Comparison of ENCODE assay signal across 8 cellular contexts in the genomic region with DNA sequence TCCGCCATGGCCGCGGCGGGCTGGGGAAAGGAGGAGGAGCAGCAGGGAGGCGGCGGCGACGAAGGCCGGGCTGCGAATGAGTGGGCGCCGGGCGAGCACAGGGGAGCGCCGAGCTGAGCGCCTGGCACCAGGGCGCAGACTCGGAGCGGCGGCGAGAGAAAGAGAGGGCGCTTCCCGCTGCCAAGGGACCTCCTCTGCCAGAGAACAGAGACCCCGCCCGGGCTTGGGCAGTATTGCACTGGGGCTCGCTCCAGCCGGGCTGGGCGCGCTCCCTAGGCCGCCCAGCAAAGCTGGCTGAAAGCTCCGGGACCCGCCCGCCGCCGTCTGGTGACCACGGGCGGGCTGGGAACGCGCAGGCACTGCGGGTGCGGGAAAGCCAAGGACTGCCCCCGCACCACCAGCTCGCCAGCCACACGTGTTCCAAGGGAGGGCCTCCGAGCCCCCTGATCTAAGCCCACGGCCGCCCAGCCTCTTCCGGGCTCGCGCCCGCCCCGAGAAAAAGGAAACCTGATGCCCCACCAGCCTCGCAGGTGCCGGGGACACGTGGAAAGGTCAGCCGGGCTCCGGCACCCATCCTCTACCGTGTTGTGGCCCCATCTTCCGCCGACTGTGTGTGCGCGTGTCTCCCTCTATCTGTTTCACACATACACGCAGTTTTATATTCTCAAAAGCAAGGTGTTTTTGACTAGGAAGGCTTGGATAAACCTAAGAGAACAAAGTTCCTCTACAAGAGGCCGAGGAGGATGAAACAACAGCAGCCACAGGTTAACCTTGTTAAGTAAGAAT. TPM values are rescaled to one million over a fixed set of nuclear protein-coding genes. Genes with fewer than 3 reads are reported as not detected.
A peak's percentile ranks its signal among the peaks of the same experiment; 100 is the strongest.
DNase-seq lines count a peak whose midpoint lies in the region; ATAC-seq and TF ChIP-seq lines count a peak whose summit lies in the region.

A gene (minus strand): TSS at position 140 of the 786 bp plus-strand sequence. CDS start 132 bp downstream, at position 8.

- H3K27ac Mint-ChIP-seq in activated naive CD4-positive, alpha-beta T cell treated with anti-CD3 and anti-CD28 coated beads, Interleukin-2, amount 50 U/mL, for 72 hours = peak within 1 kb of the TSS; percentile 99

- no peak for TF ChIP-seq EP300 in ovary (IDR thresholded peaks at IDR 0.05)

- DNase-seq in NCI-H1092 (lab: John Stamatoyannopoulos, UW) = peak; percentile 87
- peak; percentile 90 to 93 for DNase-seq in activated naive CD4-positive, alpha-beta T cell treated with anti-CD3 and anti-CD28 coated beads, Interleukin-2, amount 50 U/mL, for 72 hours (ENCODE audit: low spot score in 2 of 2)
- DNase-seq in glomerular visceral epithelial cell (ENCODE audit: extremely low spot score) = peak; percentile 94
- peak; percentile 89 to 94 (median 92) for DNase-seq in ovary
- DNase-seq in thyroid gland = peak; percentile 96

- WGBS in ovary, 3 donors = 0% methylated on average over 32 to 64 of the region's 64 CpGs
- 1 to 2% methylated on average over 13 to 19 of the region's 64 CpGs for WGBS in thyroid gland, 2 donors

- H3K4me1 ChIP-seq in ovary (ENCODE audit: insufficient read depth) (peaks cover 13% of the 10 kb centered on the region), thyroid gland (peaks cover 21 to 27% of the 10 kb centered on the region in 2 donors)

- H3K4me3 ChIP-seq in ovary = peak within 1 kb of the TSS; percentile 95
- peak within 1 kb of the TSS; percentile 43 to 91 (median 71) for H3K4me3 ChIP-seq in thyroid gland (replicated peaks in 1 of 3)

- no peaks in the 10 kb centered on the region for H3K9me3 ChIP-seq in ovary
- no peaks in the 10 kb centered on the region for H3K9me3 ChIP-seq in thyroid gland

- TF ChIP-seq POLR2A in GM10847 (IDR thresholded peaks at IDR 0.05; ENCODE audit: extremely low read depth, insufficient read length) (peak; percentile 79), ovary (IDR thresholded peaks at IDR 0.05) (peak; percentile 37), thyroid gland (IDR thresholded peaks at IDR 0.05) (peak; percentile 79 to 97)

- ATAC-seq in HG02610 (IDR thresholded peaks at IDR 0.05; ENCODE audit: unreplicated experiment) (peak; percentile 81), SK-N-SH treated with all-trans-retinoic acid at 6 μM for 48 hours (peak; percentile 95)
- peak; percentile 71 to 80 for ATAC-seq in activated naive CD4-positive, alpha-beta T cell treated with anti-CD3 and anti-CD28 coated beads, Interleukin-2, amount 50 U/mL, for 72 hours

- H3K27me3 ChIP-seq in ovary (no peaks in the 10 kb centered on the region), thyroid gland (no peaks in the 10 kb centered on the region)

- H3K36me3 ChIP-seq in ovary = no peaks in the 10 kb centered on the region
- H3K36me3 ChIP-seq in thyroid gland = no peaks in the 10 kb centered on the region

- intact Hi-C loops in ovary (cut with DNase I) = loop anchor here in 3 of 4 donors (5.0 to 10.0 kb wide), 4 partner anchors 52 to 282 kb away; no protein-coding TSS in a partner anchor
- intact Hi-C loops in thyroid gland (cut with DNase I) = loop anchor here (10.0 kb wide), 1 partner anchor 282 kb away; no protein-coding TSS in a partner anchor

- H3K27ac ChIP-seq in ovary = peak within 1 kb of the TSS; percentile 67 to 93
- peak within 1 kb of the TSS; percentile 97 for H3K27ac ChIP-seq in thyroid gland

- TF ChIP-seq CTCF in ovary (IDR thresholded peaks at IDR 0.05) = peak; percentile 66 to 86 (median 85)
- TF ChIP-seq CTCF in thyroid gland (IDR thresholded peaks at IDR 0.05) = peak; percentile 49 to 91 (median 78)

- H3K9me3 Mint-ChIP-seq in activated naive CD4-positive, alpha-beta T cell treated with anti-CD3 and anti-CD28 coated beads, Interleukin-2, amount 50 U/mL, for 72 hours = no peaks in the 10 kb centered on the region

- peaks cover 27 to 35% of the 10 kb centered on the region in 2 donors for H3K36me3 Mint-ChIP-seq in activated naive CD4-positive, alpha-beta T cell treated with anti-CD3 and anti-CD28 coated beads, Interleukin-2, amount 50 U/mL, for 72 hours

TF ChIP-seq in SK-N-SH treated with all-trans-retinoic acid at 6 μM for 48 hours, 23 proteins besides CTCF, POLR2A, EP300 and RAD21:
- TF ChIP-seq ZFP3 (CRISPR knock-in tag; IDR thresholded peaks at IDR 0.05) (peak; percentile 71; the same call in 1 of the 2 replicates), CSDC2 (CRISPR knock-in tag; IDR thresholded peaks at IDR 0.05) (peak; percentile 60; the same call in 1 of the 2 replicates), ZNF8 (CRISPR knock-in tag; IDR thresholded peaks at IDR 0.05) (no peak), GLIS3 (CRISPR knock-in tag; IDR thresholded peaks at IDR 0.05) (0 out of 2 replicates have a peak, but pooled peaks have one; percentile 15), TCF4 (CRISPR knock-in tag; IDR thresholded peaks at IDR 0.05; ENCODE audit: borderline replicate concordance) (0 out of 2 replicates have a peak, but pooled peaks have one; percentile 32), SNAI2 (CRISPR knock-in tag; IDR thresholded peaks at IDR 0.05) (no peak)
- TF ChIP-seq, protein P1, sequence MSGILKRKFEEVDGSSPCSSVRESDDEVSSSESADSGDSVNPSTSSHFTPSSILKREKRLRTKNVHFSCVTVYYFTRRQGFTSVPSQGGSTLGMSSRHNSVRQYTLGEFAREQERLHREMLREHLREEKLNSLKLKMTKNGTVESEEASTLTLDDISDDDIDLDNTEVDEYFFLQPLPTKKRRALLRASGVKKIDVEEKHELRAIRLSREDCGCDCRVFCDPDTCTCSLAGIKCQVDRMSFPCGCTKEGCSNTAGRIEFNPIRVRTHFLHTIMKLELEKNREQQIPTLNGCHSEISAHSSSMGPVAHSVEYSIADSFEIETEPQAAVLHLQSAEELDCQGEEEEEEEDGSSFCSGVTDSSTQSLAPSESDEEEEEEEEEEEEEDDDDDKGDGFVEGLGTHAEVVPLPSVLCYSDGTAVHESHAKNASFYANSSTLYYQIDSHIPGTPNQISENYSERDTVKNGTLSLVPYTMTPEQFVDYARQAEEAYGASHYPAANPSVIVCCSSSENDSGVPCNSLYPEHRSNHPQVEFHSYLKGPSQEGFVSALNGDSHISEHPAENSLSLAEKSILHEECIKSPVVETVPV (CRISPR knock-in tag; IDR thresholded peaks at IDR 0.05) = no peak
- TF ChIP-seq, protein P2, sequence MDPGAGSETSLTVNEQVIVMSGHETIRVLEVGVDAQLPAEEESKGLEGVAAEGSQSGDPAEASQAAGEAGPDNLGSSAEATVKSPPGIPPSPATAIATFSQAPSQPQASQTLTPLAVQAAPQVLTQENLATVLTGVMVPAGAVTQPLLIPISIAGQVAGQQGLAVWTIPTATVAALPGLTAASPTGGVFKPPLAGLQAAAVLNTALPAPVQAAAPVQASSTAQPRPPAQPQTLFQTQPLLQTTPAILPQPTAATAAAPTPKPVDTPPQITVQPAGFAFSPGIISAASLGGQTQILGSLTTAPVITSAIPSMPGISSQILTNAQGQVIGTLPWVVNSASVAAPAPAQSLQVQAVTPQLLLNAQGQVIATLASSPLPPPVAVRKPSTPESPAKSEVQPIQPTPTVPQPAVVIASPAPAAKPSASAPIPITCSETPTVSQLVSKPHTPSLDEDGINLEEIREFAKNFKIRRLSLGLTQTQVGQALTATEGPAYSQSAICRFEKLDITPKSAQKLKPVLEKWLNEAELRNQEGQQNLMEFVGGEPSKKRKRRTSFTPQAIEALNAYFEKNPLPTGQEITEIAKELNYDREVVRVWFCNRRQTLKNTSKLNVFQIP (CRISPR knock-in tag; IDR thresholded peaks at IDR 0.05; ENCODE audit: borderline replicate concordance, low read depth) = no peak
- TF ChIP-seq, protein P3, sequence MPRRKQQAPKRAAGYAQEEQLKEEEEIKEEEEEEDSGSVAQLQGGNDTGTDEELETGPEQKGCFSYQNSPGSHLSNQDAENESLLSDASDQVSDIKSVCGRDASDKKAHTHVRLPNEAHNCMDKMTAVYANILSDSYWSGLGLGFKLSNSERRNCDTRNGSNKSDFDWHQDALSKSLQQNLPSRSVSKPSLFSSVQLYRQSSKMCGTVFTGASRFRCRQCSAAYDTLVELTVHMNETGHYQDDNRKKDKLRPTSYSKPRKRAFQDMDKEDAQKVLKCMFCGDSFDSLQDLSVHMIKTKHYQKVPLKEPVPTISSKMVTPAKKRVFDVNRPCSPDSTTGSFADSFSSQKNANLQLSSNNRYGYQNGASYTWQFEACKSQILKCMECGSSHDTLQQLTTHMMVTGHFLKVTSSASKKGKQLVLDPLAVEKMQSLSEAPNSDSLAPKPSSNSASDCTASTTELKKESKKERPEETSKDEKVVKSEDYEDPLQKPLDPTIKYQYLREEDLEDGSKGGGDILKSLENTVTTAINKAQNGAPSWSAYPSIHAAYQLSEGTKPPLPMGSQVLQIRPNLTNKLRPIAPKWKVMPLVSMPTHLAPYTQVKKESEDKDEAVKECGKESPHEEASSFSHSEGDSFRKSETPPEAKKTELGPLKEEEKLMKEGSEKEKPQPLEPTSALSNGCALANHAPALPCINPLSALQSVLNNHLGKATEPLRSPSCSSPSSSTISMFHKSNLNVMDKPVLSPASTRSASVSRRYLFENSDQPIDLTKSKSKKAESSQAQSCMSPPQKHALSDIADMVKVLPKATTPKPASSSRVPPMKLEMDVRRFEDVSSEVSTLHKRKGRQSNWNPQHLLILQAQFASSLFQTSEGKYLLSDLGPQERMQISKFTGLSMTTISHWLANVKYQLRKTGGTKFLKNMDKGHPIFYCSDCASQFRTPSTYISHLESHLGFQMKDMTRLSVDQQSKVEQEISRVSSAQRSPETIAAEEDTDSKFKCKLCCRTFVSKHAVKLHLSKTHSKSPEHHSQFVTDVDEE (CRISPR knock-in tag; IDR thresholded peaks at IDR 0.05) = peak; percentile 79; the same call in 1 of the 2 replicates

RNA-seq across cellular contexts. Expression of the gene that starts here (rescaled TPM):
- total RNA-seq in activated naive CD4-positive, alpha-beta T cell treated with anti-CD3 and anti-CD28 coated beads, Interleukin-2, amount 50 U/mL, for 72 hours = 10 to 100 TPM; 28.9 to 66.0 TPM
- total RNA-seq in ovary (10 to 100 TPM; 22.2 to 46.8 (median 34.2) TPM), thyroid gland (10 to 100 TPM; 59.3 to 79.3 (median 64.8) TPM)
- 10 to 100 TPM; 12.2 to 34.1 TPM for polyA plus RNA-seq in ovary

Comparison
In these comparisons a context has a peak if more than half of its experiments do, and no peak if none do; other contexts are left out.
1. Peak in every context shown above with its lines: DNase-seq, ATAC-seq, H3K4me3 ChIP-seq and H3K27ac ChIP-seq.
2. POLR2A ChIP-seq: peak in every context shown above with its lines; median percentile 88 in thyroid gland; 79 in GM10847; 37 in ovary.